In the genomic region with DNA sequence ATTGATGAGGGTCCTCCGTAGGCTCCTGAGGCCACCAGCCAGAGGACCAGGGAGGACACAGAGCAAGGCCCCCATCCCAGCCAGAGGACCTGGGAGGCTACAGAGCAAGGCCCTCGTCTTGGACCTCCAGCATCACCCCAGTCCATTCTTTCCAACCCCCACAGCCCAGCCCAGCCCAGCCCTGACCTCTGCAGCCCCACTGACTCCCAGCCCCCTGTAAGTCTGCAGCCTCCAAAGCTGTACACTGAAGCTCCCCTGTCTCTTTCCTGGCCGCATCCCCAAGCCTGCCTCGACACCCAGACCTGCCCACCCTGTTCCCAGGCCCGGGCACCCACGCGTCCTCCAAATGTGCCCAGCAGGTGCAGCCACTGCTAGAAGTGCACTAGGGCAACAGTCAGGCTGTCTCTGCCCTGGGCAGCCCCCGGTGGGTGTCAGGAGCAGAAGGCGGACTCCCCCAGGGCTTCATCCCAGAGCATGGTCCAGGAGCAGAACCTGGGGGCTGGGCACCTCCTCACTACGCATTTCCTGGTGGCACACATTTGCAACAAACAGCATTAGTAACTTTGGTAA, we compare ENCODE assay signal across 7 cellular contexts. TPM values are rescaled to one million over a fixed set of nuclear protein-coding genes. Genes with fewer than 3 reads are reported as not detected.
DNase-seq lines count a peak whose midpoint lies in the region; ATAC-seq, FAIRE-seq and TF ChIP-seq lines count a peak whose summit lies in the region.

No MANE protein-coding gene starts in this region.

- H3K27ac Mint-ChIP-seq in HFFc6, result peak overlapping the region; percentile 89
- H3K27ac Mint-ChIP-seq in activated T-helper 17 cell treated with anti-CD3 and anti-CD28 coated beads, Interleukin-2, amount 50 U/mL, for 72 hours, result peak overlapping the region; percentile 16

- no peak for FAIRE-seq in small intestine (lab: Jason Lieb, UNC)

- no peak for ATAC-seq in activated T-helper 17 cell treated with anti-CD3 and anti-CD28 coated beads, Interleukin-2, amount 50 U/mL, for 72 hours (replicated peaks)

- H3K27me3 ChIP-seq in iPS-15b (ENCODE audit: control insufficient read depth, insufficient read depth, low read length), result no peaks in the 10 kb centered on the region
- no peaks in the 10 kb centered on the region for H3K27me3 ChIP-seq in small intestine (ENCODE audit: control insufficient read depth in 2 of 2, insufficient read depth in 2 of 2, low read length in 2 of 2)

- TF ChIP-seq CTCF in HFFc6 (IDR thresholded peaks at IDR 0.05), result no peak

- no peak overlapping the region for H3K9ac ChIP-seq in iPS-15b (ENCODE audit: low read depth, low read length)

- H3K9me3 Mint-ChIP-seq in HFFc6, result no peaks in the 10 kb centered on the region
- H3K9me3 Mint-ChIP-seq in activated T-helper 17 cell treated with anti-CD3 and anti-CD28 coated beads, Interleukin-2, amount 50 U/mL, for 72 hours, result no peaks in the 10 kb centered on the region

- 43 to 71% (median 47%) methylated on average over 10 of the region's 10 CpGs for WGBS in small intestine, 3 donors

- DNase-seq in HFFc6, result no peak
- no peak for DNase-seq in small intestine
- DNase-seq in NAMALWA (ENCODE audit: low spot score), result no peak
- DNase-seq in HuH-7.5 (ENCODE audit: low spot score), result no peak
- DNase-seq in putamen (ENCODE audit: low spot score), result no peak

- H3K4me3 ChIP-seq in iPS-15b (ENCODE audit: low read depth, low read length) (peak overlapping the region; percentile 52), small intestine (ENCODE audit: low read depth in 1 of 2, low read length in 2 of 2) (peak overlapping the region in 1 of 2 donors; percentile 84)

- H3K4me1 ChIP-seq in iPS-15b (ENCODE audit: control insufficient read depth, insufficient read depth, low read length) (peaks cover 2% of the 10 kb centered on the region), small intestine (ENCODE audit: control insufficient read depth in 2 of 2, insufficient read depth in 1 of 2, low read depth in 1 of 2, low read length in 1 of 2) (peaks cover 2 to 10% of the 10 kb centered on the region in 2 donors)

- H3K36me3 ChIP-seq in iPS-15b (ENCODE audit: control insufficient read depth, insufficient read depth, low read length), result no peaks in the 10 kb centered on the region
- no peaks in the 10 kb centered on the region for H3K36me3 ChIP-seq in small intestine (ENCODE audit: control insufficient read depth in 2 of 2, insufficient read depth in 2 of 2, low read length in 2 of 2)

- H3K9me3 ChIP-seq in iPS-15b (ENCODE audit: control insufficient read depth, insufficient read depth, low read length), result no peaks in the 10 kb centered on the region
- H3K9me3 ChIP-seq in small intestine (ENCODE audit: control insufficient read depth, low read depth), result no peaks in the 10 kb centered on the region

- peaks cover 7% of the 10 kb centered on the region for H3K27me3 Mint-ChIP-seq in HFFc6 (ENCODE audit: insufficient read depth)
- peaks cover under 1% of the 10 kb centered on the region for H3K27me3 Mint-ChIP-seq in activated T-helper 17 cell treated with anti-CD3 and anti-CD28 coated beads, Interleukin-2, amount 50 U/mL, for 72 hours

- peaks cover under 1% of the 10 kb centered on the region; the same call in 1 of the 2 replicates for H3K36me3 Mint-ChIP-seq in HFFc6 (ENCODE audit: low read depth)
- H3K36me3 Mint-ChIP-seq in activated T-helper 17 cell treated with anti-CD3 and anti-CD28 coated beads, Interleukin-2, amount 50 U/mL, for 72 hours (ENCODE audit: low read depth), result no peaks in the 10 kb centered on the region

- peaks cover 32% of the 10 kb centered on the region for H3K4me1 Mint-ChIP-seq in HFFc6 (ENCODE audit: low read depth)
- peaks cover 10% of the 10 kb centered on the region for H3K4me1 Mint-ChIP-seq in activated T-helper 17 cell treated with anti-CD3 and anti-CD28 coated beads, Interleukin-2, amount 50 U/mL, for 72 hours

- H3K4me3 Mint-ChIP-seq in HFFc6, result peak overlapping the region; percentile 91
- H3K4me3 Mint-ChIP-seq in activated T-helper 17 cell treated with anti-CD3 and anti-CD28 coated beads, Interleukin-2, amount 50 U/mL, for 72 hours, result peak overlapping the region; percentile 66

- peak overlapping the region; percentile 82 to 84 for H3K27ac ChIP-seq in small intestine (ENCODE audit: low read depth in 1 of 2, low read length in 1 of 2)

RNA-seq across cellular contexts. Expression of gene DVL1, which starts 2.1 kb away (rescaled TPM):
- 10 to 100 TPM; 73.8 to 96.6 (median 74.5) TPM for total RNA-seq in HFFc6 (2021; fragmentation: NEBNext Ultra II Directional; extraction: Animal tissue kit (Norgen Biotek cat#: 25700))
- total RNA-seq in activated T-helper 17 cell treated with anti-CD3 and anti-CD28 coated beads, Interleukin-2, amount 50 U/mL, for 72 hours, result 10 to 100 TPM; 46.2 to 48.0 TPM
- 10 to 100 TPM; 52.6 to 88.8 (median 70.0) TPM for polyA plus RNA-seq in small intestine

RNA-seq across cellular contexts. Expression of gene MXRA8, which starts 11.2 kb away (rescaled TPM):
- total RNA-seq in HFFc6 (2021; fragmentation: NEBNext Ultra II Directional; extraction: Animal tissue kit (Norgen Biotek cat#: 25700)), result 100 to 1,000 TPM; 438 to 570 (median 524) TPM
- under 1 TPM in 1 of 2 donors, not detected in 1; 0.56 TPM for total RNA-seq in activated T-helper 17 cell treated with anti-CD3 and anti-CD28 coated beads, Interleukin-2, amount 50 U/mL, for 72 hours
- 10 to 100 TPM in 1 of 3 donors, 1 to 10 TPM in 2; 2.7 to 21.6 (median 7.8) TPM for polyA plus RNA-seq in small intestine

RNA-seq across cellular contexts. Expression of gene TAS1R3, which starts 16.0 kb away (rescaled TPM):
- total RNA-seq in HFFc6 (2021; fragmentation: NEBNext Ultra II Directional; extraction: Animal tissue kit (Norgen Biotek cat#: 25700)), result under 1 TPM; 0.07 to 0.20 (median 0.13) TPM
- 1 to 10 TPM in 1 of 2 donors, under 1 TPM in 1; 0.71 to 1.1 TPM for total RNA-seq in activated T-helper 17 cell treated with anti-CD3 and anti-CD28 coated beads, Interleukin-2, amount 50 U/mL, for 72 hours
- under 1 TPM; 0.33 to 0.81 (median 0.45) TPM for polyA plus RNA-seq in small intestine

RNA-seq across cellular contexts. Expression of gene CPTP, which starts 22.5 kb away (rescaled TPM):
- 10 to 100 TPM; 24.6 to 31.5 (median 26.6) TPM for total RNA-seq in HFFc6 (2021; fragmentation: NEBNext Ultra II Directional; extraction: Animal tissue kit (Norgen Biotek cat#: 25700))
- 10 to 100 TPM; 16.8 to 22.3 TPM for total RNA-seq in activated T-helper 17 cell treated with anti-CD3 and anti-CD28 coated beads, Interleukin-2, amount 50 U/mL, for 72 hours
- polyA plus RNA-seq in small intestine, result 10 to 100 TPM; 26.1 to 71.3 (median 64.0) TPM

RNA-seq across cellular contexts. Expression of gene INTS11, which starts 22.7 kb away (rescaled TPM):
- total RNA-seq in HFFc6 (2021; fragmentation: NEBNext Ultra II Directional; extraction: Animal tissue kit (Norgen Biotek cat#: 25700)), result 10 to 100 TPM; 65.6 to 78.3 (median 69.8) TPM
- total RNA-seq in activated T-helper 17 cell treated with anti-CD3 and anti-CD28 coated beads, Interleukin-2, amount 50 U/mL, for 72 hours, result 100 to 1,000 TPM; 122 to 125 TPM
- 100 to 1,000 TPM in 2 of 3 donors, 10 to 100 TPM in 1; 94.9 to 331 (median 245) TPM for polyA plus RNA-seq in small intestine

Comparison
In these comparisons a context has a peak if more than half of its experiments do, and no peak if none do; other contexts are left out.
1. RNA of gene MXRA8, which starts 11.2 kb away (total RNA-seq): 438 to 570 TPM in HFFc6; 0.56 TPM in activated T-helper 17 cell treated with anti-CD3 and anti-CD28 coated beads, Interleukin-2, amount 50 U/mL, for 72 hours; every median in the first group is over 100 times any median in the second.